In genomic region chr14:24960816-24961215, GRCh38 we compare ENCODE assay signal across 26 cellular contexts.
A peak's percentile ranks its signal among the peaks of the same experiment; 100 is the strongest.
DNase-seq lines count a peak whose midpoint lies in the region; ATAC-seq and TF ChIP-seq lines count a peak whose summit lies in the region.
"Had no signal": no experiment of that assay in that cellular context is flagged by ENCODE, and none has a peak within 500 bp of the region (broad histone marks: within the 10 kb centered on the region; RNA-seq: fewer than 3 reads in every experiment).

No MANE protein-coding gene starts in this region.

- 42 to 61% (median 50%) methylated on average over 2 of the region's 2 CpGs for WGBS in stomach, 5 donors

- H3K4me1 Mint-ChIP-seq in natural killer cell = no peaks in the 10 kb centered on the region
- H3K4me1 Mint-ChIP-seq: CD4-positive, CD25-positive, alpha-beta regulatory T cell; stimulated activated naive CD8-positive, alpha-beta T cell treated with anti-CD3 and anti-CD28 coated beads, Interleukin-15, amount 100 ng/mL, for 72 hours had no signal

- H3K4me3 Mint-ChIP-seq in natural killer cell = no peak overlapping the region
- H3K4me3 Mint-ChIP-seq: activated naive CD8-positive, alpha-beta T cell; activated T-helper 1 cell treated with anti-CD3 and anti-CD28 coated beads, Interleukin-12 subunit alpha, Interleukin-12 subunit beta, Interleukin-2, Interleukin-4 antibody, amounts not matched to agents 30 ng/mL and 10 ng/mL and 1 ng/mL, durations not matched to agents 14 hours and 24 hours and 36 hours; CD4-positive, CD25-positive, alpha-beta regulatory T cell; dendritic cell treated with granulocyte-macrophage colony-stimulating factor and Interleukin-4, amounts not matched to agents 40 ng/mL and 50 ng/mL, for 4 days; stimulated activated naive CD8-positive, alpha-beta T cell treated with anti-CD3 and anti-CD28 coated beads, Interleukin-15, amount 100 ng/mL, for 72 hours had no signal

- in situ Hi-C loops in astrocyte of the cerebellum (cut with HindIII; ENCODE audit: low sequenced_read_pairs) = no loop called here

- H3K4me3 ChIP-seq in astrocyte of the cerebellum (ENCODE audit: low read depth, low read length) (no peak overlapping the region), fibroblast of villous mesenchyme (ENCODE audit: low read depth, low read length) (no peak overlapping the region), stomach (no peak overlapping the region)
- H3K4me3 ChIP-seq: K562 had no signal

- peak overlapping the region in 4 of 5 donors; percentile 25 to 73 (median 66) for H3K27ac ChIP-seq in stomach

- H3K27me3 ChIP-seq in stomach = no peaks in the 10 kb centered on the region

- peaks cover 6 to 56% (median 37%) of the 10 kb centered on the region in 4 donors for H3K4me1 ChIP-seq in stomach

- TF ChIP-seq POLR2A in stomach (IDR thresholded peaks at IDR 0.05) = no peak

- DNase-seq in EH (ENCODE audit: low read depth) = peak; percentile 78
- peak; percentile 6 for DNase-seq in astrocyte of the cerebellum (ENCODE audit: low read depth)
- peak; percentile 57 for DNase-seq in fibroblast of villous mesenchyme (ENCODE audit: low read depth)
- no peak for DNase-seq in stomach
- DNase-seq in natural killer cell = no peak
- no peak for DNase-seq in left colon
- DNase-seq: activated CD4-positive, alpha-beta T cell treated with anti-CD3 and anti-CD28 coated beads for 4 hours; CD4-positive, CD25-positive, alpha-beta regulatory T cell; DMS153; GF-D8; GOT3; left cardiac atrium; NCI-H146; NCI-H2171; NCI-H69; OCI-M1; SIG-M5; stimulated activated CD4-positive, alpha-beta T cell treated with anti-CD3 and anti-CD28 coated beads, Interleukin-4, amount 100 ng/mL, for 4 hours; stimulated activated naive CD8-positive, alpha-beta T cell treated with anti-CD3 and anti-CD28 coated beads, Interleukin-15, amount 100 ng/mL, for 72 hours; T-helper 1 cell had no signal

- H3K36me3 ChIP-seq in stomach = no peaks in the 10 kb centered on the region

- no peak for ATAC-seq in natural killer cell
- ATAC-seq in GM19452 (IDR thresholded peaks at IDR 0.05; ENCODE audit: unreplicated experiment) = no peak
- no peak for ATAC-seq in GM19035 (IDR thresholded peaks at IDR 0.05; ENCODE audit: unreplicated experiment)
- ATAC-seq in left colon = no peak
- ATAC-seq: K562; stimulated activated naive CD8-positive, alpha-beta T cell treated with anti-CD3 and anti-CD28 coated beads, Interleukin-15, amount 100 ng/mL, for 72 hours had no signal

- no peaks in the 10 kb centered on the region for H3K9me3 ChIP-seq in stomach

- H3K27me3 Mint-ChIP-seq in natural killer cell (ENCODE audit: low read depth in 2 of 2) = peaks cover 9 to 14% of the 10 kb centered on the region in 2 donors
- H3K27me3 Mint-ChIP-seq: CD4-positive, CD25-positive, alpha-beta regulatory T cell; dendritic cell treated with granulocyte-macrophage colony-stimulating factor and Interleukin-4, amounts not matched to agents 40 ng/mL and 50 ng/mL, for 4 days had no signal

- no peaks in the 10 kb centered on the region for H3K36me3 Mint-ChIP-seq in natural killer cell
- H3K36me3 Mint-ChIP-seq: activated naive CD8-positive, alpha-beta T cell; CD4-positive, CD25-positive, alpha-beta regulatory T cell had no signal

- TF ChIP-seq EP300 in stomach (IDR thresholded peaks at IDR 0.05) = no peak

- H3K9me3 Mint-ChIP-seq in natural killer cell = no peaks in the 10 kb centered on the region
- H3K9me3 Mint-ChIP-seq: activated T-helper 1 cell treated with anti-CD3 and anti-CD28 coated beads, Interleukin-12 subunit alpha, Interleukin-12 subunit beta, Interleukin-2, Interleukin-4 antibody, amounts not matched to agents 30 ng/mL and 10 ng/mL and 1 ng/mL, durations not matched to agents 14 hours and 24 hours and 36 hours; dendritic cell treated with granulocyte-macrophage colony-stimulating factor and Interleukin-4, amounts not matched to agents 40 ng/mL and 50 ng/mL, for 4 days; stimulated activated naive CD8-positive, alpha-beta T cell treated with anti-CD3 and anti-CD28 coated beads, Interleukin-15, amount 100 ng/mL, for 72 hours had no signal

- TF ChIP-seq CTCF in astrocyte of the cerebellum (IDR thresholded peaks at IDR 0.05; ENCODE audit: low read depth, low read length, missing control alignments) = no peak
- no peak for TF ChIP-seq CTCF in fibroblast of villous mesenchyme (IDR thresholded peaks at IDR 0.05; ENCODE audit: insufficient read depth, low read depth, low read length)
- TF ChIP-seq CTCF in stomach (IDR thresholded peaks at IDR 0.05) = no peak
- no peak for TF ChIP-seq CTCF in natural killer cell (IDR thresholded peaks at IDR 0.05)

- no peak overlapping the region for H3K27ac Mint-ChIP-seq in natural killer cell
- H3K27ac Mint-ChIP-seq: activated naive CD8-positive, alpha-beta T cell; activated T-helper 1 cell treated with anti-CD3 and anti-CD28 coated beads, Interleukin-12 subunit alpha, Interleukin-12 subunit beta, Interleukin-2, Interleukin-4 antibody, amounts not matched to agents 30 ng/mL and 10 ng/mL and 1 ng/mL, durations not matched to agents 14 hours and 24 hours and 36 hours; CD4-positive, CD25-positive, alpha-beta regulatory T cell; dendritic cell treated with granulocyte-macrophage colony-stimulating factor and Interleukin-4, amounts not matched to agents 40 ng/mL and 50 ng/mL, for 4 days; stimulated activated naive CD8-positive, alpha-beta T cell treated with anti-CD3 and anti-CD28 coated beads, Interleukin-15, amount 100 ng/mL, for 72 hours had no signal

- intact Hi-C loops in stomach (cut with DNase I; ENCODE audit: low total_unique reads) (no loop called here), natural killer cell (cut with micrococcal nuclease) (no loop called here), left colon (cut with DNase I, micrococcal nuclease) (no loop called here)

Comparison
In these comparisons a context has a peak if more than half of its experiments do, and no peak if none do; other contexts are left out.
1. DNase-seq: peak in EH (single experiment), astrocyte of the cerebellum (single experiment) and fibroblast of villous mesenchyme (single experiment); none in stomach (single experiment), natural killer cell (single experiment) and left colon (0 of 2).